28 cellular contexts compared by ENCODE assay signal in genomic region chr10:73119952-73120351, GRCh38.
"Had no signal": no experiment of that assay in that cellular context is flagged by ENCODE, and none has a peak within 500 bp of the region (broad histone marks: within the 10 kb centered on the region; RNA-seq: fewer than 3 reads in every experiment).

No MANE protein-coding gene starts in this region.

- DNase-seq: activated CD4-positive, alpha-beta memory T cell treated with anti-CD3 and anti-CD28 coated beads for 36 hours; activated CD4-positive, alpha-beta T cell treated with anti-CD3 and anti-CD28 coated beads, Interleukin-2, amount 10 ng/mL, durations not matched to agents 24 days and 14 days; activated CD4-positive, CD25-positive, alpha-beta regulatory T cell treated with anti-CD3 and anti-CD28 coated beads, Interleukin-2, amount 50 U/mL, for 72 hours; activated naive CD8-positive, alpha-beta T cell treated with anti-CD3 and anti-CD28 coated beads, Interleukin-2, amount 50 U/mL, for 24 hours; activated T-cell treated with anti-CD3 and anti-CD28 coated beads, Interleukin-2, amount 50 U/mL, for 48 hours; dermis blood vessel endothelial cell; effector CD4-positive, alpha-beta T cell; esophagus squamous epithelium; foreskin melanocyte; glutamatergic neuron; left ventricle myocardium superior; naive B cell; ovary; stimulated activated CD4-positive, alpha-beta T cell treated with anti-CD3 and anti-CD28 coated beads, Interleukin-2, amount 100 ng/mL, for 48 hours; stimulated activated naive CD8-positive, alpha-beta T cell treated with anti-CD3 and anti-CD28 coated beads, Interleukin-15, Interleukin-2, amounts not matched to agents 100 U/mL and 50 U/mL, for 24 hours; T-helper 17 cell; T1000; testis; uterus had no signal

- H3K9me3 Mint-ChIP-seq: activated CD4-positive, alpha-beta memory T cell treated with anti-CD3 and anti-CD28 coated beads for 36 hours; activated CD4-positive, alpha-beta T cell treated with anti-CD3 and anti-CD28 coated beads, Interleukin-2, amount 10 ng/mL, durations not matched to agents 24 days and 14 days; activated naive CD4-positive, alpha-beta T cell treated with anti-CD3 and anti-CD28 coated beads, Interleukin-2, amount 50 U/mL, for 24 hours; activated naive CD8-positive, alpha-beta T cell treated with anti-CD3 and anti-CD28 coated beads, Interleukin-2, amount 50 U/mL, for 24 hours; activated T-helper 2 cell treated with anti-CD3 and anti-CD28 coated beads, Interferon-gamma antibody, Interleukin-2, Interleukin-4, amounts not matched to agents 10 μg/mL and 5 μg/mL and 100 μg/mL, durations not matched to agents 14 hours and 24 hours and 36 hours; mesothelial cell of epicardium; naive B cell had no signal

- H3K27ac Mint-ChIP-seq: activated CD4-positive, alpha-beta memory T cell treated with anti-CD3 and anti-CD28 coated beads for 36 hours; activated naive CD4-positive, alpha-beta T cell treated with anti-CD3 and anti-CD28 coated beads, Interleukin-2, amount 50 U/mL, for 24 hours; activated naive CD8-positive, alpha-beta T cell treated with anti-CD3 and anti-CD28 coated beads, Interleukin-2, amount 50 U/mL, for 24 hours; activated T-helper 2 cell treated with anti-CD3 and anti-CD28 coated beads, Interferon-gamma antibody, Interleukin-2, Interleukin-4, amounts not matched to agents 10 μg/mL and 5 μg/mL and 100 μg/mL, durations not matched to agents 14 hours and 24 hours and 36 hours; mesothelial cell of epicardium had no signal

- H3K27me3 ChIP-seq: breast epithelium, esophagus squamous epithelium, ovary, testis, uterus had no signal

- H3K4me3 Mint-ChIP-seq: activated CD4-positive, alpha-beta memory T cell treated with anti-CD3 and anti-CD28 coated beads for 36 hours; activated CD4-positive, alpha-beta T cell treated with anti-CD3 and anti-CD28 coated beads, Interleukin-2, amount 10 ng/mL, durations not matched to agents 24 days and 14 days; activated naive CD4-positive, alpha-beta T cell treated with anti-CD3 and anti-CD28 coated beads, Interleukin-2, amount 50 U/mL, for 24 hours; activated naive CD8-positive, alpha-beta T cell treated with anti-CD3 and anti-CD28 coated beads, Interleukin-2, amount 50 U/mL, for 24 hours; mesothelial cell of epicardium; naive B cell; T-helper 17 cell had no signal

- H3K4me3 ChIP-seq: breast epithelium, esophagus squamous epithelium, ovary, prostate gland, testis, uterus had no signal

- H3K4me1 ChIP-seq: breast epithelium, prostate gland, testis, uterus had no signal

- FAIRE-seq: colon, endometrium, islet of Langerhans had no signal

- H3K9me3 ChIP-seq: breast epithelium, esophagus squamous epithelium, ovary, prostate gland, testis, uterus had no signal

- H3K27me3 Mint-ChIP-seq: activated CD4-positive, alpha-beta memory T cell treated with anti-CD3 and anti-CD28 coated beads for 36 hours; activated CD4-positive, alpha-beta T cell treated with anti-CD3 and anti-CD28 coated beads, Interleukin-2, amount 10 ng/mL, durations not matched to agents 24 days and 14 days; activated naive CD4-positive, alpha-beta T cell treated with anti-CD3 and anti-CD28 coated beads, Interleukin-2, amount 50 U/mL, for 24 hours; activated naive CD8-positive, alpha-beta T cell treated with anti-CD3 and anti-CD28 coated beads, Interleukin-2, amount 50 U/mL, for 24 hours; naive B cell; T-helper 17 cell had no signal

- ATAC-seq: activated naive CD8-positive, alpha-beta T cell treated with anti-CD3 and anti-CD28 coated beads, Interleukin-2, amount 50 U/mL, for 24 hours; left ventricle myocardium superior; stimulated activated naive CD8-positive, alpha-beta T cell treated with anti-CD3 and anti-CD28 coated beads, Interleukin-15, Interleukin-2, amounts not matched to agents 100 U/mL and 50 U/mL, for 24 hours; T-helper 17 cell had no signal

- H3K4me1 Mint-ChIP-seq: mesothelial cell of epicardium had no signal

- H3K27ac ChIP-seq: breast epithelium, epithelial cell of prostate, esophagus squamous epithelium, ovary, prostate gland, testis, uterus had no signal

- H3K36me3 ChIP-seq: breast epithelium, ovary, prostate gland, uterus had no signal
